Comparison of ENCODE assay signal across 36 cellular contexts in the genomic region with DNA sequence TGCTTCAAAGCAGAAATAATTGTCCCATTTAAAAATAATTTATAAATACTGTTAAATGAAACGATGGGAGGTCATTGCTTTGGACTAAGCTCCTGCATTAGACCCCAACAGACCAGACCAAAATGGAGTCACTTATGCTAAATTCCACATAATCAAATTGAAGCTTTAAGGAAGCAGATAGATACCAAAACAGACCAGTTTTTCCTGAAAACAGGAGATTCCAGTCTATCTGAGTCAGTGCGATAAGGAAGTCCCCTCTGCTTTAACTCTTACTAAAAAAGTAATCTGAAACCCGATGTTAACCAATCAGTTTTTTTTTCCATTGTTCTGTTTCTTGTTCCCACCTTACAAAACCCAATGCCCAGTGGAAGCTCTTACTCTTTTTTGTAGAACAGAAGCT. TPM values are rescaled to one million over a fixed set of nuclear protein-coding genes. Genes with fewer than 3 reads are reported as not detected.
DNase-seq lines count a peak whose midpoint lies in the region; ATAC-seq, FAIRE-seq and TF ChIP-seq lines count a peak whose summit lies in the region.
"Had no signal": no experiment of that assay in that cellular context is flagged by ENCODE, and none has a peak within 500 bp of the region (broad histone marks: within the 10 kb centered on the region; RNA-seq: fewer than 3 reads in every experiment).

No MANE protein-coding gene starts in this region.

- peak overlapping the region; percentile 16 for H3K4me2 ChIP-seq in keratinocyte (ENCODE audit: control insufficient read depth, extremely low read depth, insufficient read depth, low read depth, low read length)
- H3K4me2 ChIP-seq: KMS-11 had no signal

- H3K9me3 Mint-ChIP-seq in stimulated activated naive B cell treated with anti-CD40 and anti-IgM and Interleukin-4, amounts not matched to agents 10 μg/mL and 1 μg/mL and 100 μg/mL, for 72 hours, result no peaks in the 10 kb centered on the region
- H3K9me3 Mint-ChIP-seq: activated naive CD8-positive, alpha-beta T cell treated with anti-CD3 and anti-CD28 coated beads for 36 hours; CD4-positive, alpha-beta T cell; endodermal cell; natural killer cell treated with Interleukin-12 subunit alpha and Interleukin-12 subunit beta and Interleukin-15 and Interleukin-18, amount 100 ng/mL, for 72 hours had no signal

- H3K36me3 Mint-ChIP-seq in stimulated activated naive B cell treated with anti-CD40 and anti-IgM and Interleukin-4, amounts not matched to agents 10 μg/mL and 1 μg/mL and 100 μg/mL, for 72 hours, result no peaks in the 10 kb centered on the region
- H3K36me3 Mint-ChIP-seq: activated naive CD8-positive, alpha-beta T cell treated with anti-CD3 and anti-CD28 coated beads for 36 hours; natural killer cell treated with Interleukin-12 subunit alpha and Interleukin-12 subunit beta and Interleukin-15 and Interleukin-18, amount 100 ng/mL, for 72 hours had no signal

- H3K27me3 ChIP-seq in brain microvascular endothelial cell (replicated peaks), result no peaks in the 10 kb centered on the region
- no peaks in the 10 kb centered on the region for H3K27me3 ChIP-seq in keratinocyte (ENCODE audit: control insufficient read depth, extremely low read depth, insufficient read depth, low read length)
- H3K27me3 ChIP-seq: esophagus muscularis mucosa, gastrocnemius medialis had no signal

- in situ Hi-C loops in brain microvascular endothelial cell (cut with HindIII; ENCODE audit: low pct_ligation_motif_present, low sequenced_read_pairs), result no loop called here

- H3K27ac Mint-ChIP-seq in stimulated activated naive B cell treated with anti-CD40 and anti-IgM and Interleukin-4, amounts not matched to agents 10 μg/mL and 1 μg/mL and 100 μg/mL, for 72 hours, result no peak overlapping the region
- H3K27ac Mint-ChIP-seq: activated naive CD8-positive, alpha-beta T cell treated with anti-CD3 and anti-CD28 coated beads for 36 hours; CD4-positive, alpha-beta T cell; endodermal cell; natural killer cell treated with Interleukin-12 subunit alpha and Interleukin-12 subunit beta and Interleukin-15 and Interleukin-18, amount 100 ng/mL, for 72 hours had no signal

- H3K79me2 ChIP-seq in keratinocyte (ENCODE audit: control insufficient read depth, insufficient read depth, low read length), result no peaks in the 10 kb centered on the region

- H2AFZ ChIP-seq in keratinocyte (ENCODE audit: control insufficient read depth, low read length), result peak overlapping the region; percentile 26

- DNase-seq in A172 (ENCODE audit: low spot score) (peak; percentile 39), brain microvascular endothelial cell (peak; percentile 36), keratinocyte (ENCODE audit: low read depth, low spot score) (no peak), omental fat pad (ENCODE audit: low spot score) (no peak), glomerular visceral epithelial cell (ENCODE audit: extremely low spot score) (no peak)
- no peak for DNase-seq in stimulated activated naive B cell treated with anti-CD40 and anti-IgM and Interleukin-4, amounts not matched to agents 10 μg/mL and 1 μg/mL and 100 μg/mL, for 72 hours
- DNase-seq: 8988T; activated CD4-positive, alpha-beta T cell treated with anti-CD3 and anti-CD28 coated beads for 4 hours; activated effector memory CD4-positive, alpha-beta T cell treated with Interleukin-2 at 50 U/mL for 16 hours; activated naive CD8-positive, alpha-beta T cell treated with anti-CD3 and anti-CD28 coated beads for 36 hours; AML-193; aorta; CD4-positive, alpha-beta T cell; central memory CD4-positive, alpha-beta T cell; endodermal cell; gastrocnemius medialis; MM.1S; NCI-H1105 treated with DMSO at 0.1 percent for 48 hours; NCI-H2029; NCI-H524; OCI-M1; stimulated activated naive CD4-positive, alpha-beta T cell; T-helper 9 cell; WERI-Rb-1 had no signal

- H3K4me3 ChIP-seq in brain microvascular endothelial cell (ENCODE audit: low read depth, low read length) (no peak overlapping the region), keratinocyte (ENCODE audit: control insufficient read depth in 2 of 3, extremely low read depth in 1 of 3, insufficient read depth in 2 of 3, low read depth in 1 of 3, low read length in 3 of 3) (no peak overlapping the region)
- H3K4me3 ChIP-seq: esophagus muscularis mucosa, gastrocnemius medialis, lung had no signal

- TF ChIP-seq CTCF in brain microvascular endothelial cell (IDR thresholded peaks at IDR 0.05; ENCODE audit: low read depth, low read length, missing control alignments) (no peak), keratinocyte (optimal IDR thresholded peaks at IDR 0.05 in 1 of 3, IDR thresholded peaks at IDR 0.05 in 1 of 3, conservative IDR thresholded peaks at IDR 0.05 in 1 of 3; ENCODE audit: extremely low read depth in 1 of 3, insufficient read depth in 2 of 3, low read length in 3 of 3) (no peak), omental fat pad (IDR thresholded peaks at IDR 0.05) (no peak)

- no peak for TF ChIP-seq RAD21 in Ishikawa (IDR thresholded peaks at IDR 0.05; ENCODE audit: low read depth)

- ATAC-seq in stimulated activated naive B cell treated with anti-CD40 and anti-IgM and Interleukin-4, amounts not matched to agents 10 μg/mL and 1 μg/mL and 100 μg/mL, for 72 hours (replicated peaks), result no peak
- ATAC-seq in omental fat pad (ENCODE audit: low FRiP score), result no peak
- ATAC-seq in GM18907 (IDR thresholded peaks at IDR 0.05; ENCODE audit: unreplicated experiment), result no peak
- ATAC-seq: gastrocnemius medialis; natural killer cell treated with Interleukin-12 subunit alpha and Interleukin-12 subunit beta and Interleukin-15 and Interleukin-18, amount 100 ng/mL, for 72 hours had no signal

- peaks cover 27% of the 10 kb centered on the region for H3K4me1 ChIP-seq in keratinocyte (ENCODE audit: control insufficient read depth, extremely low read depth, insufficient read depth, low read length)

- no peaks in the 10 kb centered on the region for H3K9me1 ChIP-seq in keratinocyte (ENCODE audit: control insufficient read depth, extremely low read depth, insufficient read depth, low read length)

- H3K27ac ChIP-seq in brain microvascular endothelial cell, result no peak overlapping the region
- no peak overlapping the region for H3K27ac ChIP-seq in keratinocyte (ENCODE audit: control insufficient read depth, insufficient read depth, low read length)
- H3K27ac ChIP-seq: esophagus muscularis mucosa, gastrocnemius medialis, KMS-11, WERI-Rb-1 had no signal

- no peaks in the 10 kb centered on the region for H3K36me3 ChIP-seq in brain microvascular endothelial cell (replicated peaks)
- H3K36me3 ChIP-seq in keratinocyte (ENCODE audit: control insufficient read depth in 2 of 2, extremely low read depth in 1 of 2, insufficient read depth in 2 of 2, low read length in 2 of 2), result no peaks in the 10 kb centered on the region
- H3K36me3 ChIP-seq: esophagus muscularis mucosa, gastrocnemius medialis, WERI-Rb-1 had no signal

- no peaks in the 10 kb centered on the region for H3K9me3 ChIP-seq in keratinocyte (ENCODE audit: control insufficient read depth, low read depth, low read length)
- H3K9me3 ChIP-seq: esophagus muscularis mucosa, gastrocnemius medialis had no signal

- H3K4me1 Mint-ChIP-seq in stimulated activated naive B cell treated with anti-CD40 and anti-IgM and Interleukin-4, amounts not matched to agents 10 μg/mL and 1 μg/mL and 100 μg/mL, for 72 hours, result no peaks in the 10 kb centered on the region

- no peak for TF ChIP-seq EP300 in Ishikawa (IDR thresholded peaks at IDR 0.05; ENCODE audit: borderline replicate concordance)

- dilution Hi-C loops in keratinocyte (cut with MboI; ENCODE audit: extremely low pct_ligation_motif_present, low sequenced_read_pairs), result no loop called here

- FAIRE-seq in keratinocyte (lab: Jason Lieb, UNC), result no peak
- FAIRE-seq: GM18507 had no signal

- peaks cover 0 to 4% of the 10 kb centered on the region in 2 donors for H3K27me3 Mint-ChIP-seq in stimulated activated naive B cell treated with anti-CD40 and anti-IgM and Interleukin-4, amounts not matched to agents 10 μg/mL and 1 μg/mL and 100 μg/mL, for 72 hours
- H3K27me3 Mint-ChIP-seq: activated naive CD8-positive, alpha-beta T cell treated with anti-CD3 and anti-CD28 coated beads for 36 hours; CD4-positive, alpha-beta T cell; natural killer cell treated with Interleukin-12 subunit alpha and Interleukin-12 subunit beta and Interleukin-15 and Interleukin-18, amount 100 ng/mL, for 72 hours had no signal

- H3K9ac ChIP-seq in keratinocyte (ENCODE audit: control insufficient read depth, extremely low read depth, insufficient read depth, low read length), result no peak overlapping the region
- H3K9ac ChIP-seq: KMS-11 had no signal

- H3K4me3 Mint-ChIP-seq in stimulated activated naive B cell treated with anti-CD40 and anti-IgM and Interleukin-4, amounts not matched to agents 10 μg/mL and 1 μg/mL and 100 μg/mL, for 72 hours, result no peak overlapping the region
- H3K4me3 Mint-ChIP-seq: activated naive CD8-positive, alpha-beta T cell treated with anti-CD3 and anti-CD28 coated beads for 36 hours; CD4-positive, alpha-beta T cell; endodermal cell; natural killer cell treated with Interleukin-12 subunit alpha and Interleukin-12 subunit beta and Interleukin-15 and Interleukin-18, amount 100 ng/mL, for 72 hours had no signal

- H4K20me1 ChIP-seq in keratinocyte (ENCODE audit: control insufficient read depth, extremely low read depth, insufficient read depth, low read length), result no peaks in the 10 kb centered on the region

TF ChIP-seq in Ishikawa, 13 proteins besides CTCF, POLR2A, EP300 and RAD21:
- no peak for TF ChIP-seq TAF1 (IDR thresholded peaks at IDR 0.05; ENCODE audit: low read depth)
- 0 out of 2 replicates have a peak, but pooled peaks have one; percentile 17 for TF ChIP-seq YY1 (IDR thresholded peaks at IDR 0.05; ENCODE audit: low read depth)
- TF ChIP-seq TCF12 (IDR thresholded peaks at IDR 0.05; ENCODE audit: low read depth), result no peak
- TF ChIP-seq, protein P1, sequence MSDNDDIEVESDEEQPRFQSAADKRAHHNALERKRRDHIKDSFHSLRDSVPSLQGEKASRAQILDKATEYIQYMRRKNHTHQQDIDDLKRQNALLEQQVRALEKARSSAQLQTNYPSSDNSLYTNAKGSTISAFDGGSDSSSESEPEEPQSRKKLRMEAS (IDR thresholded peaks at IDR 0.05), result no peak
- TF ChIP-seq NFIC (IDR thresholded peaks at IDR 0.05), result no peak

RNA-seq across cellular contexts. Expression of gene DNASE2B, which starts 16.2 kb away (rescaled TPM):
- not detected in 2 replicates for total RNA-seq in A172 (2014; rRNA removed; shearing (Covaris generic))
- polyA plus RNA-seq in keratinocyte, result not detected in 3 replicates
- not detected for polyA plus RNA-seq in keratinocyte (2011; ENCODE audit: low read depth)
- polyA plus RNA-seq in keratinocyte (2011; cell fraction: cytosol; rRNA removed), result not detected in 2 replicates
- polyA plus RNA-seq in keratinocyte (2011; cell fraction: nucleus; rRNA removed), result not detected in 2 replicates
- not detected in 2 replicates for polyA plus RNA-seq in keratinocyte (2012; ENCODE audit: low replicate concordance)
- not detected in 3 replicates for polyA minus RNA-seq in keratinocyte
- polyA minus RNA-seq in keratinocyte (2011; cell fraction: cytosol; rRNA and poly(A)+ RNA removed), result not detected
- not detected in 2 replicates for polyA minus RNA-seq in keratinocyte (2011; cell fraction: nucleus; rRNA and poly(A)+ RNA removed)
- total RNA-seq in omental fat pad, result 1 to 10 TPM in 2 of 4 donors, not detected in 2; 1.3 to 9.7 TPM
- total RNA-seq: activated CD8-positive, alpha-beta memory T cell treated with anti-CD3 and anti-CD28 coated beads for 36 hours; activated naive CD8-positive, alpha-beta T cell treated with anti-CD3 and anti-CD28 coated beads for 36 hours; aorta; CD4-positive, alpha-beta T cell; Daoy; endodermal cell; H4; natural killer cell treated with Interleukin-12 subunit alpha and Interleukin-12 subunit beta and Interleukin-15 and Interleukin-18, amount 100 ng/mL, for 72 hours; osteoblast; pulmonary artery endothelial cell had no signal

Comparison
In these comparisons a context has a peak if more than half of its experiments do, and no peak if none do; other contexts are left out.
1. DNase-seq: peak in A172 (single experiment) and brain microvascular endothelial cell (single experiment); none in keratinocyte (single experiment), stimulated activated naive B cell treated with anti-CD40 and anti-IgM and Interleukin-4, amounts not matched to agents 10 μg/mL and 1 μg/mL and 100 μg/mL, for 72 hours (single experiment), omental fat pad (single experiment) and glomerular visceral epithelial cell (single experiment).